In genomic region chr1:25786887-25787286, GRCh38 we compare ENCODE assay signal across 18 cellular contexts. TPM values are rescaled to one million over a fixed set of nuclear protein-coding genes. Genes with fewer than 3 reads are reported as not detected.
A peak's percentile ranks its signal among the peaks of the same experiment; 100 is the strongest.
DNase-seq lines count a peak whose midpoint lies in the region; ATAC-seq and TF ChIP-seq lines count a peak whose summit lies in the region.
"Had no signal": no experiment of that assay in that cellular context is flagged by ENCODE, and none has a peak within 500 bp of the region (broad histone marks: within the 10 kb centered on the region; RNA-seq: fewer than 3 reads in every experiment).

No MANE protein-coding gene starts in this region.

- TF ChIP-seq EP300 in esophagus muscularis mucosa (IDR thresholded peaks at IDR 0.05): no peak

- H3K27me3 ChIP-seq in GM23248 (replicated peaks; ENCODE audit: insufficient read depth) (no peaks in the 10 kb centered on the region), esophagus muscularis mucosa (no peaks in the 10 kb centered on the region)
- H3K27me3 ChIP-seq: Peyer's patch had no signal

- no peak overlapping the region for H3K4me2 ChIP-seq in GM23248 (ENCODE audit: unreplicated experiment)

- no peak for TF ChIP-seq POLR2A in esophagus muscularis mucosa (IDR thresholded peaks at IDR 0.05; ENCODE audit: low read depth)

- H4K20me1 ChIP-seq in GM23248 (ENCODE audit: insufficient read depth): no peaks in the 10 kb centered on the region

- peak; percentile 53 for DNase-seq in GM23248
- DNase-seq in RPMI7951 (ENCODE audit: low read depth): peak; percentile 61
- DNase-seq in esophagus muscularis mucosa (ENCODE audit: extremely low spot score): no peak
- peak; percentile 52 for DNase-seq in renal cortical epithelial cell (ENCODE audit: low read depth)
- no peak for DNase-seq in NCI-H446 (lab: John Stamatoyannopoulos, UW)
- DNase-seq in NCI-H82 (lab: John Stamatoyannopoulos, UW): no peak
- no peak for DNase-seq in HuH-7.5 (ENCODE audit: low spot score)
- DNase-seq: activated CD4-positive, alpha-beta T cell treated with anti-CD3 and anti-CD28 coated beads, Interleukin-2, amount 50 U/mL, for 48 hours; activated effector memory CD4-positive, alpha-beta T cell treated with anti-CD3 and anti-CD28 coated beads, Interleukin-2, amount 50 U/mL, for 16 hours; CD4-positive, alpha-beta memory T cell; KBM-7; kidney glomerular epithelial cell; NCI-H1417 treated with DMSO at 0.1 percent for 48 hours; Peyer's patch; stimulated activated CD4-positive, alpha-beta T cell treated with anti-CD3 and anti-CD28 coated beads, Interleukin-2, amount 100 ng/mL, for 48 hours; T-helper 9 cell had no signal

- H3K4me1 ChIP-seq in GM23248 (ENCODE audit: insufficient read depth): no peaks in the 10 kb centered on the region
- H3K4me1 ChIP-seq in esophagus muscularis mucosa: peaks cover 28 to 43% (median 41%) of the 10 kb centered on the region in 4 donors
- H3K4me1 ChIP-seq: Peyer's patch had no signal

- no peak for ATAC-seq in GM19397 (IDR thresholded peaks at IDR 0.05; ENCODE audit: unreplicated experiment)
- ATAC-seq: right cardiac atrium had no signal

- no peak overlapping the region for H3K27ac ChIP-seq in GM23248
- peak overlapping the region; percentile 62 to 78 (median 68) for H3K27ac ChIP-seq in esophagus muscularis mucosa (replicated peaks in 1 of 4)
- H3K27ac ChIP-seq: Peyer's patch had no signal

- TF ChIP-seq CTCF in esophagus muscularis mucosa (IDR thresholded peaks at IDR 0.05): no peak

- WGBS in GM23248 (ENCODE audit: low coverage in 1 of 2, low lambda C conversion rate in 2 of 2, missing lambda C conversion rate in 2 of 2), 2 experiments: 51 to 53% methylated on average over 6 of the region's 6 CpGs
- WGBS in esophagus muscularis mucosa: 64% methylated on average over 6 of the region's 6 CpGs

- in situ Hi-C loops in GM23248 (cut with MboI): no loop called here

- no peak overlapping the region for H2AFZ ChIP-seq in GM23248

- H3K9me3 ChIP-seq in GM23248 (ENCODE audit: low read depth): no peaks in the 10 kb centered on the region
- H3K9me3 ChIP-seq in esophagus muscularis mucosa: no peaks in the 10 kb centered on the region
- H3K9me3 ChIP-seq: Peyer's patch had no signal

- intact Hi-C loops in esophagus muscularis mucosa (cut with DNase I): no loop called here

- H3K9me2 ChIP-seq in GM23248 (ENCODE audit: insufficient read depth): no peaks in the 10 kb centered on the region

- no peaks in the 10 kb centered on the region; the same call in 1 of the 2 replicates for H3F3A ChIP-seq in GM23248 (ENCODE audit: insufficient read depth)

- H3K36me3 ChIP-seq in GM23248 (ENCODE audit: low read depth) (no peaks in the 10 kb centered on the region), esophagus muscularis mucosa (peaks cover 0 to 13% (median 0%) of the 10 kb centered on the region in 4 donors)
- H3K36me3 ChIP-seq: Peyer's patch had no signal

- no peak overlapping the region for H3K9ac ChIP-seq in GM23248

- no peaks in the 10 kb centered on the region for H3K79me2 ChIP-seq in GM23248 (ENCODE audit: insufficient read depth)

- H3K4me3 ChIP-seq in GM23248 (no peak overlapping the region), esophagus muscularis mucosa (no peak overlapping the region)
- H3K4me3 ChIP-seq: Peyer's patch had no signal

RNA-seq across cellular contexts. Expression of gene SELENON, which starts 13.1 kb away (rescaled TPM):
- total RNA-seq in GM23248 (2014; rRNA removed; shearing (Covaris generic)): 45.3 and 49.7 TPM in 2 replicates
- 8.3 and 9.0 TPM in 2 replicates for polyA plus RNA-seq in GM23248 (2016; fragmentation: Nextera tagmentation; extraction: Ambion mirVana)
- total RNA-seq in RPMI7951 (2014; rRNA removed; shearing (Covaris generic)): 41.3 and 43.5 TPM in 2 replicates
- 10 to 100 TPM; 35.3 to 75.1 (median 50.5) TPM for total RNA-seq in esophagus muscularis mucosa
- total RNA-seq in renal cortical epithelial cell: 7.3 and 38.9 TPM in 2 replicates

RNA-seq across cellular contexts. Expression of gene MTFR1L, which starts 32.9 kb away (rescaled TPM):
- 57.2 and 58.3 TPM in 2 replicates for total RNA-seq in GM23248 (2014; rRNA removed; shearing (Covaris generic))
- polyA plus RNA-seq in GM23248 (2016; fragmentation: Nextera tagmentation; extraction: Ambion mirVana): 74.2 and 78.1 TPM in 2 replicates
- total RNA-seq in RPMI7951 (2014; rRNA removed; shearing (Covaris generic)): 54.4 and 56.4 TPM in 2 replicates
- 100 to 1,000 TPM in 2 of 4 donors, 10 to 100 TPM in 2; 91.1 to 107 (median 101) TPM for total RNA-seq in esophagus muscularis mucosa
- total RNA-seq in renal cortical epithelial cell: 20.1 and 40.1 TPM in 2 replicates

Comparison
In these comparisons a context has a peak if more than half of its experiments do, and no peak if none do; other contexts are left out.
1. DNase-seq: peak in GM23248 (single experiment), RPMI7951 (single experiment) and renal cortical epithelial cell (single experiment); none in esophagus muscularis mucosa (single experiment), NCI-H446 (0 of 2), NCI-H82 (single experiment) and HuH-7.5 (single experiment).